In genomic region chr14:58711382-58711781, GRCh38 we compare ENCODE assay signal across 32 cellular contexts.
"Had no signal": no experiment of that assay in that cellular context is flagged by ENCODE, and none has a peak within 500 bp of the region (broad histone marks: within the 10 kb centered on the region; RNA-seq: fewer than 3 reads in every experiment).

No MANE protein-coding gene starts in this region.

- H3K4me3 ChIP-seq: MG63 had no signal

- H3K27me3 ChIP-seq: MG63 had no signal

- H3K36me3 ChIP-seq: MG63 had no signal

- H3K9me3 ChIP-seq: MG63 had no signal

- DNase-seq: Karpas-422, Kasumi-1, MG63, MM.1S, MV-4-11, NCI-H1048, NCI-H1092, NCI-H1092 treated with DMSO at 0.1 percent for 48 hours, NCI-H1105, NCI-H1105 treated with DMSO at 0.1 percent for 48 hours, NCI-H1417, NCI-H1417 treated with DMSO at 0.1 percent for 48 hours, NCI-H1436, NCI-H1436 treated with DMSO at 0.1 percent for 48 hours, NCI-H146, NCI-H1694, NCI-H187, NCI-H187 treated with DMSO at 0.1 percent for 48 hours, NCI-H1930, NCI-H2029, NCI-H2029 treated with DMSO at 0.1 percent for 48 hours, NCI-H2081, NCI-H2081 treated with DMSO at 0.1 percent for 48 hours, NCI-H2107, NCI-H2171, NCI-H2171 treated with DMSO at 0.1 percent for 48 hours, NCI-H2227 treated with DMSO at 0.1 percent for 48 hours, NCI-H226, NCI-H345, NCI-H446 treated with DMSO at 0.1 percent for 48 hours, NCI-H510A, NCI-H510A treated with DMSO at 0.1 percent for 48 hours had no signal
